ENCODE assay signal across 1 cellular context in genomic region chr14:50362791-50363733, GRCh38.
TF ChIP-seq lines count a peak whose summit lies in the region.

No MANE protein-coding gene starts in this region.

TF ChIP-seq in HepG2, 621 proteins besides CTCF, POLR2A, EP300 and RAD21:
- TF ChIP-seq NFYB (CRISPR knock-in tag; IDR thresholded peaks at IDR 0.05), result 0 out of 2 replicates have a peak, but pooled peaks have one; percentile 37
- TF ChIP-seq, protein P1, sequence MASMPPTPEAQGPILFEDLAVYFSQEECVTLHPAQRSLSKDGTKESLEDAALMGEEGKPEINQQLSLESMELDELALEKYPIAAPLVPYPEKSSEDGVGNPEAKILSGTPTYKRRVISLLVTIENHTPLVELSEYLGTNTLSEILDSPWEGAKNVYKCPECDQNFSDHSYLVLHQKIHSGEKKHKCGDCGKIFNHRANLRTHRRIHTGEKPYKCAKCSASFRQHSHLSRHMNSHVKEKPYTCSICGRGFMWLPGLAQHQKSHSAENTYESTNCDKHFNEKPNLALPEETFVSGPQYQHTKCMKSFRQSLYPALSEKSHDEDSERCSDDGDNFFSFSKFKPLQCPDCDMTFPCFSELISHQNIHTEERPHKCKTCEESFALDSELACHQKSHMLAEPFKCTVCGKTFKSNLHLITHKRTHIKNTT (CRISPR knock-in tag; IDR thresholded peaks at IDR 0.05), result no peak
